In genomic region chr18:22423863-22424262, GRCh38 we compare ENCODE assay signal across 14 cellular contexts. TPM values are rescaled to one million over a fixed set of nuclear protein-coding genes. Genes with fewer than 3 reads are reported as not detected.
"Had no signal": no experiment of that assay in that cellular context is flagged by ENCODE, and none has a peak within 500 bp of the region (broad histone marks: within the 10 kb centered on the region; RNA-seq: fewer than 3 reads in every experiment).

No MANE protein-coding gene starts in this region.

RNA-seq across cellular contexts. Expression of gene CTAGE1, which starts 6.1 kb away (rescaled TPM):
- total RNA-seq: activated B cell treated with CpG ODN at 0.5 μM for 24 hours; activated CD8-positive, alpha-beta T cell treated with anti-CD3 and anti-CD28 coated beads for 36 hours; activated T-cell treated with anti-CD3 and anti-CD28 coated beads, Interleukin-2, amount 50 U/mL, for 4 hours; activated T-helper 17 cell treated with anti-CD3 and anti-CD28 coated beads, Interleukin-2, amount 50 U/mL, for 72 hours; body of pancreas; dermis microvascular lymphatic vessel endothelial cell; endothelial cell of umbilical vein; esophagus squamous epithelium; gastroesophageal sphincter; T-cell; T-helper 2 cell treated with Interferon-gamma antibody and Interleukin-4, amounts not matched to agents 100 ng/mL and 5 ng/mL, for 36 hours had no signal
- polyA plus RNA-seq: adipose tissue, endothelial cell of umbilical vein, esophagus, fibroblast of lung had no signal
